19 cellular contexts compared by ENCODE assay signal in genomic region chr5:172149073-172149472, GRCh38. TPM values are rescaled to one million over a fixed set of nuclear protein-coding genes. Genes with fewer than 3 reads are reported as not detected.
DNase-seq lines count a peak whose midpoint lies in the region; ATAC-seq and TF ChIP-seq lines count a peak whose summit lies in the region.
"Had no signal": no experiment of that assay in that cellular context is flagged by ENCODE, and none has a peak within 500 bp of the region (broad histone marks: within the 10 kb centered on the region; RNA-seq: fewer than 3 reads in every experiment).

No MANE protein-coding gene starts in this region.

- POLR2A ChIA-PET in T-cell (lab: Charles Lee), result no interaction called here

- no peaks in the 10 kb centered on the region for H3K27me3 Mint-ChIP-seq in activated naive CD4-positive, alpha-beta T cell treated with anti-CD3 and anti-CD28 coated beads, Interleukin-2, amount 10 ng/mL, durations not matched to agents 7 days and 5 days
- H3K27me3 Mint-ChIP-seq in T-cell, result no peaks in the 10 kb centered on the region
- H3K27me3 Mint-ChIP-seq in stimulated activated memory B cell treated with anti-CD40 and anti-IgM and Interleukin-4, amounts not matched to agents 10 μg/mL and 1 μg/mL and 100 μg/mL, for 72 hours, result no peaks in the 10 kb centered on the region

- no peak overlapping the region for H2AFZ ChIP-seq in fibroblast of lung (ENCODE audit: low read length)

- H3K4me3 ChIP-seq in fibroblast of lung (replicated peaks in 1 of 4; ENCODE audit: control extremely low read depth in 1 of 4, insufficient read depth in 1 of 4, low read depth in 3 of 4, low read length in 4 of 4), result no peak overlapping the region
- H3K4me3 ChIP-seq: lower lobe of right lung, psoas muscle had no signal

- H3K9ac ChIP-seq in fibroblast of lung (ENCODE audit: insufficient read depth, low read length), result no peak overlapping the region

- DNase-seq in activated naive CD4-positive, alpha-beta T cell treated with anti-CD3 and anti-CD28 coated beads, Interleukin-2, amount 10 ng/mL, durations not matched to agents 7 days and 5 days, result no peak
- DNase-seq in activated naive CD4-positive, alpha-beta T cell treated with anti-CD3 and anti-CD28 coated beads, Interleukin-2, amount 50 U/mL, for 16 hours, result no peak
- DNase-seq in T-cell, result no peak
- DNase-seq in fibroblast of lung (ENCODE audit: low read depth in 2 of 2), result peak; percentile 43 to 82
- DNase-seq: BE2C; KG1; lower lobe of right lung; PC-3; psoas muscle; stimulated activated CD4-positive, alpha-beta T cell treated with anti-CD3 and anti-CD28 coated beads, Interleukin-4, amount 100 ng/mL, for 24 hours had no signal

- no peak overlapping the region for H3K27ac ChIP-seq in fibroblast of lung (ENCODE audit: insufficient read depth, low read length)
- H3K27ac ChIP-seq: lower lobe of right lung, psoas muscle had no signal

- H3K79me2 ChIP-seq in fibroblast of lung (ENCODE audit: control insufficient read depth, insufficient read depth, low read length), result peaks cover 3% of the 10 kb centered on the region

- H3K36me3 Mint-ChIP-seq in activated naive CD4-positive, alpha-beta T cell treated with anti-CD3 and anti-CD28 coated beads, Interleukin-2, amount 10 ng/mL, durations not matched to agents 7 days and 5 days, result peaks cover 71% of the 10 kb centered on the region
- peaks cover 40% of the 10 kb centered on the region for H3K36me3 Mint-ChIP-seq in T-cell
- peaks cover 47% of the 10 kb centered on the region for H3K36me3 Mint-ChIP-seq in stimulated activated memory B cell treated with anti-CD40 and anti-IgM and Interleukin-4, amounts not matched to agents 10 μg/mL and 1 μg/mL and 100 μg/mL, for 72 hours

- no peaks in the 10 kb centered on the region for H3K9me3 Mint-ChIP-seq in activated naive CD4-positive, alpha-beta T cell treated with anti-CD3 and anti-CD28 coated beads, Interleukin-2, amount 10 ng/mL, durations not matched to agents 7 days and 5 days
- H3K9me3 Mint-ChIP-seq in T-cell, result no peaks in the 10 kb centered on the region
- H3K9me3 Mint-ChIP-seq in stimulated activated memory B cell treated with anti-CD40 and anti-IgM and Interleukin-4, amounts not matched to agents 10 μg/mL and 1 μg/mL and 100 μg/mL, for 72 hours, result no peaks in the 10 kb centered on the region
- H3K9me3 Mint-ChIP-seq: T-helper 2 cell treated with Interferon-gamma antibody and Interleukin-4, amounts not matched to agents 5 μg/mL and 100 μg/mL, for 36 hours had no signal

- H3K36me3 ChIP-seq in fibroblast of lung (ENCODE audit: control insufficient read depth, insufficient read depth, low read length), result no peaks in the 10 kb centered on the region
- H3K36me3 ChIP-seq: BE2C had no signal

- TF ChIP-seq CTCF in fibroblast of lung (conservative IDR thresholded peaks at IDR 0.05 in 1 of 2, IDR thresholded peaks at IDR 0.05 in 1 of 2; ENCODE audit: low read depth in 1 of 2, low read length in 2 of 2), result no peak

- H3K27ac Mint-ChIP-seq in activated naive CD4-positive, alpha-beta T cell treated with anti-CD3 and anti-CD28 coated beads, Interleukin-2, amount 10 ng/mL, durations not matched to agents 7 days and 5 days, result peak overlapping the region; percentile 55
- peak overlapping the region; percentile 61 to 72 for H3K27ac Mint-ChIP-seq in T-cell
- peak overlapping the region; percentile 87 for H3K27ac Mint-ChIP-seq in stimulated activated memory B cell treated with anti-CD40 and anti-IgM and Interleukin-4, amounts not matched to agents 10 μg/mL and 1 μg/mL and 100 μg/mL, for 72 hours
- H3K27ac Mint-ChIP-seq: T-helper 2 cell treated with Interferon-gamma antibody and Interleukin-4, amounts not matched to agents 5 μg/mL and 100 μg/mL, for 36 hours had no signal

- CTCF ChIA-PET in activated naive CD4-positive, alpha-beta T cell treated with anti-CD3 and anti-CD28 coated beads, Interleukin-2, amount 10 ng/mL, durations not matched to agents 7 days and 5 days (lab: Charles Lee), result no interaction called here
- CTCF ChIA-PET in T-cell (lab: Charles Lee), result interaction anchor here in 1 of 2 donors (0.7 kb wide), 1 partner anchor 33 kb away, joined by 4 read pairs; no protein-coding TSS in a partner anchor

- H3K4me1 ChIP-seq in fibroblast of lung (ENCODE audit: control insufficient read depth, extremely low read depth, insufficient read depth, low read length), result no peaks in the 10 kb centered on the region

- H3K4me1 Mint-ChIP-seq in activated naive CD4-positive, alpha-beta T cell treated with anti-CD3 and anti-CD28 coated beads, Interleukin-2, amount 10 ng/mL, durations not matched to agents 7 days and 5 days, result peaks cover 66% of the 10 kb centered on the region
- H3K4me1 Mint-ChIP-seq in T-cell, result peaks cover 78 to 97% (median 90%) of the 10 kb centered on the region in 3 donors
- H3K4me1 Mint-ChIP-seq in stimulated activated memory B cell treated with anti-CD40 and anti-IgM and Interleukin-4, amounts not matched to agents 10 μg/mL and 1 μg/mL and 100 μg/mL, for 72 hours, result peaks cover 68% of the 10 kb centered on the region

- no peaks in the 10 kb centered on the region for H4K20me1 ChIP-seq in fibroblast of lung (ENCODE audit: control insufficient read depth, extremely low read depth, insufficient read depth, low read length)

- H3K4me2 ChIP-seq in fibroblast of lung (ENCODE audit: extremely low read depth, insufficient read depth, low read length), result no peak overlapping the region

- no peak overlapping the region for H3K4me3 Mint-ChIP-seq in activated naive CD4-positive, alpha-beta T cell treated with anti-CD3 and anti-CD28 coated beads, Interleukin-2, amount 10 ng/mL, durations not matched to agents 7 days and 5 days
- peak overlapping the region in 1 of 3 donors; percentile 17 for H3K4me3 Mint-ChIP-seq in T-cell
- H3K4me3 Mint-ChIP-seq in stimulated activated memory B cell treated with anti-CD40 and anti-IgM and Interleukin-4, amounts not matched to agents 10 μg/mL and 1 μg/mL and 100 μg/mL, for 72 hours, result no peak overlapping the region
- H3K4me3 Mint-ChIP-seq: T-helper 2 cell treated with Interferon-gamma antibody and Interleukin-4, amounts not matched to agents 5 μg/mL and 100 μg/mL, for 36 hours had no signal

- no peaks in the 10 kb centered on the region for H3K9me3 ChIP-seq in fibroblast of lung (ENCODE audit: control insufficient read depth, insufficient read depth, low read depth, low read length)
- H3K9me3 ChIP-seq: BE2C, lower lobe of right lung, psoas muscle had no signal

- ATAC-seq in T-cell (replicated peaks in 1 of 4), result no peak
- ATAC-seq in stimulated activated memory B cell treated with anti-CD40 and anti-IgM and Interleukin-4, amounts not matched to agents 10 μg/mL and 1 μg/mL and 100 μg/mL, for 72 hours, result no peak
- no peak for ATAC-seq in HG02642 (IDR thresholded peaks at IDR 0.05; ENCODE audit: poor library complexity, unreplicated experiment)
- no peak for ATAC-seq in GM18520 (IDR thresholded peaks at IDR 0.05; ENCODE audit: unreplicated experiment)
- ATAC-seq in HG03432 (IDR thresholded peaks at IDR 0.05; ENCODE audit: unreplicated experiment), result no peak
- ATAC-seq: HCT116, lower lobe of right lung, PC-3, psoas muscle had no signal

- H3K27me3 ChIP-seq in fibroblast of lung (ENCODE audit: control insufficient read depth, insufficient read depth, low read length), result no peaks in the 10 kb centered on the region
- H3K27me3 ChIP-seq: BE2C had no signal

RNA-seq across cellular contexts. Expression of gene STK10, which starts 39.0 kb away (rescaled TPM):
- total RNA-seq in T-cell (100 to 1,000 TPM; 305 to 437 (median 331) TPM), fibroblast of lung (8.5 and 16.0 TPM in 2 replicates)
- 8.9 and 11.5 TPM in 2 replicates for polyA plus RNA-seq in fibroblast of lung
- 16.6 and 18.1 TPM in 2 replicates for polyA plus RNA-seq in fibroblast of lung (2012)
- polyA minus RNA-seq in fibroblast of lung (ENCODE audit: low replicate concordance), result 31.8 and 36.2 TPM in 2 replicates

RNA-seq across cellular contexts. Expression of gene EFCAB9, which starts 44.9 kb away (rescaled TPM):
- total RNA-seq in T-cell (not detected), fibroblast of lung (not detected in 2 replicates)
- not detected in 2 replicates for polyA plus RNA-seq in fibroblast of lung
- not detected in 2 replicates for polyA plus RNA-seq in fibroblast of lung (2012)
- polyA minus RNA-seq in fibroblast of lung (ENCODE audit: low replicate concordance), result not detected in 2 replicates
- total RNA-seq: cerebellum, glomerular endothelial cell, lower lobe of right lung, PC-3, psoas muscle, subcutaneous adipose tissue had no signal

Comparison
In these comparisons a context has a peak if more than half of its experiments do, and no peak if none do; other contexts are left out.
1. DNase-seq: peak in fibroblast of lung (2 of 2); none in activated naive CD4-positive, alpha-beta T cell treated with anti-CD3 and anti-CD28 coated beads, Interleukin-2, amount 10 ng/mL, durations not matched to agents 7 days and 5 days (single experiment), activated naive CD4-positive, alpha-beta T cell treated with anti-CD3 and anti-CD28 coated beads, Interleukin-2, amount 50 U/mL, for 16 hours (single experiment) and T-cell (0 of 34).
2. RNA of gene STK10, which starts 39.0 kb away (total RNA-seq): 305 to 437 TPM in T-cell; 8.5 to 16.0 TPM in fibroblast of lung; every median in the first group is over 10 times any median in the second.
3. Peak in every context shown above with its lines, with median percentiles within 50 percentile points of each other: H3K27ac Mint-ChIP-seq.